ENCODE assay signal across 1 cellular context in the genomic region with DNA sequence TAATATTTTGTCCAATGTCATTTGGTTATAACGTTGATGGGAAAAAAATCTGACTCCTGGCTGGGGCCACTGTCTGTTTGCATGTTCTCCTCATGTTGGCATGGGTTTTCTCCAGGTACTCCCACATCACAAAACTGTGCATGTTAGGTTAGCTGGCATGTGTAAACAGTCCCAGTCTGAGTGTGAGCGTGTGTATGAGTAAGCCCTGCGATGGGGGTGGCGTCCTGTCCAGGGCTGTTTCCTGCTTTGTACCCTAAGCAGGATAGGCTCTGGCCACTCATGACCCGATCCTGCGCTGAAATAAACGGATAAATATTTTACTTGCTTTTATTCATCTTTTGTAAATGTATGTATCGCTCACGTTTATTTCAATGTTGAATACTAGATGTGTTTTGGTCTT.
TF ChIP-seq lines count a peak whose summit lies in the region.

No MANE protein-coding gene starts in this region.

TF ChIP-seq in endothelial cell of umbilical vein, 7 proteins besides CTCF, POLR2A, EP300 and RAD21:
- no peak for TF ChIP-seq JUN (IDR thresholded peaks at IDR 0.05; ENCODE audit: borderline replicate concordance, insufficient read depth, insufficient read length, low read depth)
- no peak for TF ChIP-seq MYC (IDR thresholded peaks at IDR 0.05; ENCODE audit: low read depth, low read length)
- TF ChIP-seq, protein P1, sequence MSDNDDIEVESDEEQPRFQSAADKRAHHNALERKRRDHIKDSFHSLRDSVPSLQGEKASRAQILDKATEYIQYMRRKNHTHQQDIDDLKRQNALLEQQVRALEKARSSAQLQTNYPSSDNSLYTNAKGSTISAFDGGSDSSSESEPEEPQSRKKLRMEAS (IDR thresholded peaks at IDR 0.05; ENCODE audit: insufficient read depth, insufficient read length), result no peak
- no peak for TF ChIP-seq EZH2 (IDR thresholded peaks at IDR 0.05; ENCODE audit: borderline replicate concordance, low read depth, low read length, severe bottlenecking)
- TF ChIP-seq POLR2AphosphoS5 (IDR thresholded peaks at IDR 0.05; ENCODE audit: insufficient read depth, low read depth, low read length), result no peak
- TF ChIP-seq FOS (IDR thresholded peaks at IDR 0.05; ENCODE audit: borderline replicate concordance, insufficient read depth, low read length), result no peak
- TF ChIP-seq GATA2 (IDR thresholded peaks at IDR 0.05; ENCODE audit: insufficient read depth, insufficient read length, low read depth, low read length), result no peak
